In the genomic region with DNA sequence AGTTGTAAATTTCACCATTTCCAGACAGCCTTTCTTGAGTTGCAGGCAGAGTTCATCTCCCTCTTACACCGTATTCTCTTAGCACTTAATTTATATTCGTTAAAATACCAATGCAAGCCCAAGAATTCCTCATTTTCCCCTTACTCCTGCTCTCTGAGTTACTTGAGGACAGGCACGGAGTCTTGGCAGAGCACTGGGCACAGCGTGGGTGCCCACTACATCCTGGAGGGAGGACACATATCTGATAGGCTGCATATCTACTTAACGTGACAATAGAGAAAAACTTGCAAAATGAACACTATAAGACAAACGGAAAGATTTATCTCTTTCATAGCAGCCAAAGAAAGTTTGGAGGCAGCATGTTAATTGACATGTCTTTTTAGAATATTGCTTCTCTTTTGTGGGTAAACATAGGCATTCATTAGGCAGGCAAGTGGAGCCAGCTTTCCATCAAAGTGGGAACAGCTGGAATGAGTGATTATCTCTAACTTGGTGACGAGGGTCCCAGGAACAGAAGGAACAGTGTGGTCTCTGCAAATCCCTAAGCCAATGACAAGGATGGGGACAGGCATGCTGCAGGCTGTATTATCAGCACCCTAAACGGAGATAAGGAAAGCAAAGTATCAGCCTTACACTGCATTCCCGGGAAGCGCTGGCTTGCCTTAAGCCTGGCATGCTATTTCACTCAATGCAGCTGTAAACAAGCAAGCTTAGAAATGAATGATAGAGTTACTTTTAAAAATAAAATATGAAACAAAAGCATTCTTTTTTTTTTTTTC, we compare ENCODE assay signal across 19 cellular contexts.
"Had no signal": no experiment of that assay in that cellular context is flagged by ENCODE, and none has a peak within 500 bp of the region (broad histone marks: within the 10 kb centered on the region; RNA-seq: fewer than 3 reads in every experiment).

No MANE protein-coding gene starts in this region.

- H3K27me3 ChIP-seq: colonic mucosa, ovary, right atrium auricular region, tibial artery, upper lobe of left lung, uterus had no signal

- H3K4me1 ChIP-seq: colonic mucosa, right atrium auricular region, tibial artery, upper lobe of left lung, uterus had no signal

- H3K4me1 Mint-ChIP-seq: mesothelial cell of epicardium, natural killer cell, neural crest cell had no signal

- DNase-seq: colonic mucosa; effector CD4-positive, alpha-beta T cell; foreskin melanocyte; head of caudate nucleus; hippocampal formation; kidney; left cardiac atrium; natural killer cell; nucleus accumbens; ovary; small intestine; stimulated activated CD4-positive, alpha-beta T cell treated with anti-CD3 and anti-CD28 coated beads, Interleukin-2, amount 100 ng/mL, for 48 hours; stimulated activated naive CD4-positive, alpha-beta T cell treated with Interleukin-2 at 50 U/mL for 16 hours; tibial artery; upper lobe of left lung; uterus had no signal

- H3K9me3 ChIP-seq: colonic mucosa, ovary, tibial artery, upper lobe of left lung, uterus had no signal

- H3K36me3 ChIP-seq: colonic mucosa, ovary, right atrium auricular region, tibial artery, upper lobe of left lung, uterus had no signal

- H3K4me3 Mint-ChIP-seq: mesothelial cell of epicardium, natural killer cell, neural crest cell had no signal

- H3K36me3 Mint-ChIP-seq: mesothelial cell of epicardium, natural killer cell had no signal

- ATAC-seq: left cardiac atrium, natural killer cell had no signal

- H3K27ac Mint-ChIP-seq: mesothelial cell of epicardium, natural killer cell had no signal

- H3K27ac ChIP-seq: colonic mucosa, ovary, right atrium auricular region, tibial artery, upper lobe of left lung, uterus had no signal

- H3K4me3 ChIP-seq: colonic mucosa, ovary, right atrium auricular region, tibial artery, upper lobe of left lung, uterus had no signal

- H3K9me3 Mint-ChIP-seq: natural killer cell had no signal
